In genomic region chr9:38619556-38620447, GRCh38 we compare ENCODE assay signal across 8 cellular contexts. TPM values are rescaled to one million over a fixed set of nuclear protein-coding genes. Genes with fewer than 3 reads are reported as not detected.
DNase-seq lines count a peak whose midpoint lies in the region; ATAC-seq and TF ChIP-seq lines count a peak whose summit lies in the region.

No MANE protein-coding gene starts in this region.

- DNase-seq in LNCaP clone FGC (ENCODE audit: low read depth) (no peak), activated T-cell treated with anti-CD3 and anti-CD28 coated beads for 1 hour (ENCODE audit: low read depth) (peak; percentile 1), foreskin keratinocyte (peak in 1 of 2 donors; percentile 13), osteocyte (ENCODE audit: extremely low spot score, unreplicated experiment) (no peak), HCEC 1CT (no peak), superior temporal gyrus (ENCODE audit: extremely low spot score) (no peak), HFFc6 (no peak)

- H3K4me3 ChIP-seq in LNCaP clone FGC (ENCODE audit: low read depth, low read length): peak overlapping the region; percentile 72

- H3K4me1 Mint-ChIP-seq in osteocyte (ENCODE audit: unreplicated experiment) (peaks cover 18% of the 10 kb centered on the region), HFFc6 (ENCODE audit: low read depth) (no peaks in the 10 kb centered on the region)

- peak overlapping the region; percentile 72 for H3K27ac ChIP-seq in 22Rv1
- H3K27ac ChIP-seq in foreskin keratinocyte: no peak overlapping the region

- peaks cover 7% of the 10 kb centered on the region for H3K9me3 Mint-ChIP-seq in osteocyte (ENCODE audit: unreplicated experiment)
- peaks cover 6% of the 10 kb centered on the region for H3K9me3 Mint-ChIP-seq in HFFc6

- no peak for TF ChIP-seq CTCF in 22Rv1 (IDR thresholded peaks at IDR 0.05)
- TF ChIP-seq CTCF in LNCaP clone FGC (IDR thresholded peaks at IDR 0.05; ENCODE audit: control insufficient read depth, extremely low read depth, insufficient read depth): no peak
- no peak for TF ChIP-seq CTCF in foreskin keratinocyte (conservative IDR thresholded peaks at IDR 0.05)
- no peak for TF ChIP-seq CTCF in osteocyte (IDR thresholded peaks at IDR 0.05)
- no peak for TF ChIP-seq CTCF in HFFc6 (IDR thresholded peaks at IDR 0.05)

- peaks cover 15% of the 10 kb centered on the region for H3K4me1 ChIP-seq in foreskin keratinocyte

- peaks cover 13% of the 10 kb centered on the region for H3K27me3 Mint-ChIP-seq in osteocyte (ENCODE audit: unreplicated experiment)
- H3K27me3 Mint-ChIP-seq in HFFc6 (ENCODE audit: insufficient read depth): peaks cover 23% of the 10 kb centered on the region

- H3K27ac Mint-ChIP-seq in osteocyte (ENCODE audit: unreplicated experiment) (peak overlapping the region; percentile 90), HFFc6 (no peak overlapping the region)

- peak; percentile 7 for ATAC-seq in foreskin keratinocyte

- peaks cover 12% of the 10 kb centered on the region for H3K27me3 ChIP-seq in foreskin keratinocyte

- H3K4me3 Mint-ChIP-seq in osteocyte (ENCODE audit: unreplicated experiment): peak overlapping the region; percentile 94
- no peak overlapping the region for H3K4me3 Mint-ChIP-seq in HFFc6

- peaks cover 9% of the 10 kb centered on the region for H3K36me3 Mint-ChIP-seq in osteocyte (ENCODE audit: unreplicated experiment)
- 0 out of 2 replicates have a peak, but pooled peaks cover 5% of the 10 kb centered on the region for H3K36me3 Mint-ChIP-seq in HFFc6 (ENCODE audit: low read depth)

RNA-seq across cellular contexts. Expression of gene ANKRD18A, which starts 0.6 kb away (rescaled TPM):
- total RNA-seq in foreskin keratinocyte (6.4 and 8.4 TPM in 2 replicates), osteocyte (14.2 and 14.6 TPM in 2 replicates)
- 1.2 and 1.3 TPM in 2 replicates for polyA plus RNA-seq in foreskin keratinocyte
- 1 to 10 TPM in 2 of 6 experiments, not detected in 4; 1.7 to 2.9 TPM for total RNA-seq in HFFc6 (2021; fragmentation: NEBNext Ultra II Directional; extraction: Animal tissue kit (Norgen Biotek cat#: 25700))
